Comparison of ENCODE assay signal across 28 cellular contexts in the genomic region with DNA sequence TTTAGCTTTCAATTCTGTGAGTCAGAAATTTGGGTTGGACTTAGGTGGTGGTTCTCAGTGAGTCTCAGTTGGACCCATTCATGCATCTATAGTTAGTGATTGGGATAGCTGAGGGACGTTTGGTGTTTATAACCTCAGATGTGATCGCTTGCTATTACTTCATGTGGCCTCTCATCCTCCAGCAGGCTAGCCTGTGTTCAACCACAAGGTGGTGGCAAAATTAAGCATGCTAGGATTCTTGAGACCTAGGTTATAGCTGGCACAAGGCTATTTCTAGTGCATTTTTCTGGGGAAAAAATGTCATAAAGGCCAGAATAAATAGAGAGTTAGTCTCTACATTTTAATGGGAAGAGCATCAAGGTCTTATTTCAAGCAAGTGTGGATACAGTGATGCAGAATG. TPM values are rescaled to one million over a fixed set of nuclear protein-coding genes. Genes with fewer than 3 reads are reported as not detected.
DNase-seq lines count a peak whose midpoint lies in the region; TF ChIP-seq lines count a peak whose summit lies in the region.
"Had no signal": no experiment of that assay in that cellular context is flagged by ENCODE, and none has a peak within 500 bp of the region (broad histone marks: within the 10 kb centered on the region; RNA-seq: fewer than 3 reads in every experiment).

No MANE protein-coding gene starts in this region.

- in situ Hi-C loops in astrocyte of the cerebellum (cut with HindIII; ENCODE audit: low sequenced_read_pairs) = no loop called here

- H3K9me3 Mint-ChIP-seq in osteocyte (ENCODE audit: unreplicated experiment) = peaks cover 4% of the 10 kb centered on the region
- peaks cover 3% of the 10 kb centered on the region for H3K9me3 Mint-ChIP-seq in activated naive CD8-positive, alpha-beta T cell treated with anti-CD3 and anti-CD28 coated beads for 36 hours
- H3K9me3 Mint-ChIP-seq: activated T-cell treated with anti-CD3 and anti-CD28 coated beads, Interleukin-2, amount 50 U/mL, for 4 hours; CD8-positive, alpha-beta T cell; stimulated activated effector memory CD8-positive, alpha-beta T cell treated with anti-CD3 and anti-CD28 coated beads, Interleukin-12 subunit alpha, Interleukin-12 subunit beta, amount 100 ng/mL, for 72 hours had no signal

- H3K4me1 Mint-ChIP-seq in osteocyte (ENCODE audit: unreplicated experiment) = peaks cover 38% of the 10 kb centered on the region
- H3K4me1 Mint-ChIP-seq in activated naive CD8-positive, alpha-beta T cell treated with anti-CD3 and anti-CD28 coated beads for 36 hours = no peaks in the 10 kb centered on the region
- H3K4me1 Mint-ChIP-seq: activated CD4-positive, alpha-beta T cell treated with anti-CD3 and anti-CD28 coated beads for 36 hours; nephron progenitor cell; stimulated activated effector memory CD8-positive, alpha-beta T cell treated with anti-CD3 and anti-CD28 coated beads, Interleukin-12 subunit alpha, Interleukin-12 subunit beta, amount 100 ng/mL, for 72 hours had no signal

- no peak overlapping the region for H3K4me3 Mint-ChIP-seq in osteocyte (ENCODE audit: unreplicated experiment)
- H3K4me3 Mint-ChIP-seq in activated naive CD8-positive, alpha-beta T cell treated with anti-CD3 and anti-CD28 coated beads for 36 hours = no peak overlapping the region
- H3K4me3 Mint-ChIP-seq: activated CD4-positive, alpha-beta T cell treated with anti-CD3 and anti-CD28 coated beads for 36 hours; activated T-cell treated with anti-CD3 and anti-CD28 coated beads, Interleukin-2, amount 50 U/mL, for 4 hours; CD8-positive, alpha-beta T cell; nephron progenitor cell; stimulated activated effector memory CD8-positive, alpha-beta T cell treated with anti-CD3 and anti-CD28 coated beads, Interleukin-12 subunit alpha, Interleukin-12 subunit beta, amount 100 ng/mL, for 72 hours had no signal

- TF ChIP-seq CTCF in GM12864 (IDR thresholded peaks at IDR 0.05; ENCODE audit: low read depth, low read length, missing control alignments) = peak; percentile 7
- peak; percentile 12 for TF ChIP-seq CTCF in astrocyte of the cerebellum (IDR thresholded peaks at IDR 0.05; ENCODE audit: low read depth, low read length, missing control alignments)
- peak; percentile 53 for TF ChIP-seq CTCF in osteocyte (IDR thresholded peaks at IDR 0.05)

- H3K27me3 Mint-ChIP-seq in osteocyte (ENCODE audit: unreplicated experiment) = peaks cover 28% of the 10 kb centered on the region
- no peaks in the 10 kb centered on the region for H3K27me3 Mint-ChIP-seq in activated naive CD8-positive, alpha-beta T cell treated with anti-CD3 and anti-CD28 coated beads for 36 hours
- H3K27me3 Mint-ChIP-seq: activated CD4-positive, alpha-beta T cell treated with anti-CD3 and anti-CD28 coated beads for 36 hours had no signal

- DNase-seq in GM12864 (ENCODE audit: low read depth) (no peak), LHCN-M2 (ENCODE audit: low read depth) (peak; percentile 5), astrocyte of the cerebellum (ENCODE audit: low read depth) (no peak), osteocyte (ENCODE audit: extremely low spot score, unreplicated experiment) (no peak), COR-L47 (lab: John Stamatoyannopoulos, UW) (no peak)
- no peak for DNase-seq in activated naive CD8-positive, alpha-beta T cell treated with anti-CD3 and anti-CD28 coated beads for 36 hours
- no peak for DNase-seq in stimulated activated CD4-positive, alpha-beta T cell treated with anti-CD3 and anti-CD28 coated beads, Interleukin-12 subunit alpha, Interleukin-12 subunit beta, amount 100 ng/mL, for 4 hours
- DNase-seq: activated CD4-positive, alpha-beta T cell treated with anti-CD3 and anti-CD28 coated beads for 36 hours; activated naive CD4-positive, alpha-beta T cell; activated T-cell treated with anti-CD3 and anti-CD28 coated beads, Interleukin-2, amount 50 U/mL, for 4 hours; amniotic stem cell; caudate nucleus; CD8-positive, alpha-beta T cell; DMS79; dorsolateral prefrontal cortex; left lung; NCI-H2171; NCI-H526; nephron progenitor cell; posterior cingulate gyrus; stimulated activated CD4-positive, alpha-beta T cell treated with anti-CD3 and anti-CD28 coated beads, Interleukin-1b, Interleukin-23, amount 100 ng/mL, for 48 hours; SW 1271; uterus had no signal

- H3K36me3 Mint-ChIP-seq in osteocyte (ENCODE audit: unreplicated experiment) = no peaks in the 10 kb centered on the region
- no peaks in the 10 kb centered on the region for H3K36me3 Mint-ChIP-seq in activated naive CD8-positive, alpha-beta T cell treated with anti-CD3 and anti-CD28 coated beads for 36 hours
- H3K36me3 Mint-ChIP-seq: CD8-positive, alpha-beta T cell; stimulated activated effector memory CD8-positive, alpha-beta T cell treated with anti-CD3 and anti-CD28 coated beads, Interleukin-12 subunit alpha, Interleukin-12 subunit beta, amount 100 ng/mL, for 72 hours had no signal

- no peak overlapping the region for H3K27ac Mint-ChIP-seq in osteocyte (ENCODE audit: unreplicated experiment)
- no peak overlapping the region for H3K27ac Mint-ChIP-seq in activated naive CD8-positive, alpha-beta T cell treated with anti-CD3 and anti-CD28 coated beads for 36 hours
- H3K27ac Mint-ChIP-seq: activated CD4-positive, alpha-beta T cell treated with anti-CD3 and anti-CD28 coated beads for 36 hours; CD8-positive, alpha-beta T cell; nephron progenitor cell; stimulated activated effector memory CD8-positive, alpha-beta T cell treated with anti-CD3 and anti-CD28 coated beads, Interleukin-12 subunit alpha, Interleukin-12 subunit beta, amount 100 ng/mL, for 72 hours had no signal

- no peak overlapping the region for H3K4me3 ChIP-seq in GM12864 (ENCODE audit: low read depth, low read length)
- H3K4me3 ChIP-seq in astrocyte of the cerebellum (ENCODE audit: low read depth, low read length) = no peak overlapping the region
- H3K4me3 ChIP-seq: dorsolateral prefrontal cortex, left lung, uterus had no signal

RNA-seq across cellular contexts. Expression of gene GRPR, which starts 10.9 kb away (rescaled TPM):
- total RNA-seq in LHCN-M2 (2014; rRNA removed) = 0.06 and 0.26 TPM in 2 replicates
- polyA plus RNA-seq in LHCN-M2 (2012) = 0.10 TPM
- total RNA-seq in osteocyte = 4.0 and 4.7 TPM in 2 replicates
- not detected for total RNA-seq in activated naive CD8-positive, alpha-beta T cell treated with anti-CD3 and anti-CD28 coated beads for 36 hours
- total RNA-seq: activated CD4-positive, alpha-beta T cell treated with anti-CD3 and anti-CD28 coated beads for 36 hours; MCF 10A had no signal

RNA-seq across cellular contexts. Expression of gene MAGEB17, which starts 54.9 kb away (rescaled TPM):
- total RNA-seq in LHCN-M2 (2014; rRNA removed) (0.13 TPM in 1 of 2 replicates, not detected in the other), osteocyte (not detected in 2 replicates)
- not detected for polyA plus RNA-seq in LHCN-M2 (2012)
- not detected for total RNA-seq in activated naive CD8-positive, alpha-beta T cell treated with anti-CD3 and anti-CD28 coated beads for 36 hours
- total RNA-seq: activated CD4-positive, alpha-beta T cell treated with anti-CD3 and anti-CD28 coated beads for 36 hours; activated CD8-positive, alpha-beta memory T cell treated with anti-CD3 and anti-CD28 coated beads for 36 hours; activated T-cell treated with anti-CD3 and anti-CD28 coated beads, Interleukin-2, amount 50 U/mL, for 4 hours; CD8-positive, alpha-beta T cell; fibroblast of villous mesenchyme; left lung; MCF 10A; Right ventricle myocardium inferior; uterus had no signal
